8 cellular contexts compared by ENCODE assay signal in genomic region chr4:26288308-26288982, GRCh38. TPM values are rescaled to one million over a fixed set of nuclear protein-coding genes. Genes with fewer than 3 reads are reported as not detected.
DNase-seq lines count a peak whose midpoint lies in the region; ATAC-seq and TF ChIP-seq lines count a peak whose summit lies in the region.

No MANE protein-coding gene starts in this region.

- H3K9me3 Mint-ChIP-seq in activated CD4-positive, alpha-beta memory T cell treated with anti-CD3 and anti-CD28 coated beads for 36 hours = no peaks in the 10 kb centered on the region

- H3K27me3 Mint-ChIP-seq in activated CD4-positive, alpha-beta memory T cell treated with anti-CD3 and anti-CD28 coated beads for 36 hours = no peaks in the 10 kb centered on the region

- H3K36me3 ChIP-seq in lower lobe of right lung = no peaks in the 10 kb centered on the region

- no peaks in the 10 kb centered on the region for H3K9me3 ChIP-seq in lower lobe of right lung

- no peak overlapping the region for H3K4me3 Mint-ChIP-seq in activated CD4-positive, alpha-beta memory T cell treated with anti-CD3 and anti-CD28 coated beads for 36 hours

- H3K4me1 Mint-ChIP-seq in activated CD4-positive, alpha-beta memory T cell treated with anti-CD3 and anti-CD28 coated beads for 36 hours (ENCODE audit: low read depth) = peaks cover 25% of the 10 kb centered on the region

- no peaks in the 10 kb centered on the region for H3K27me3 ChIP-seq in lower lobe of right lung (ENCODE audit: low read depth)

- no peak overlapping the region for H3K4me3 ChIP-seq in lower lobe of right lung

- POLR2A ChIA-PET in activated CD4-positive, alpha-beta memory T cell treated with anti-CD3 and anti-CD28 coated beads for 36 hours (lab: Charles Lee) = interaction anchor here (1.0 to 1.4 kb wide), 2 partner anchors 30 to 32 kb away, joined by 3 to 4 read pairs; no protein-coding TSS in a partner anchor

- no peaks in the 10 kb centered on the region for H3K36me3 Mint-ChIP-seq in activated CD4-positive, alpha-beta memory T cell treated with anti-CD3 and anti-CD28 coated beads for 36 hours

- TF ChIP-seq CTCF in lower lobe of right lung (IDR thresholded peaks at IDR 0.05) = no peak

- DNase-seq in EL (peak; percentile 72), lower lobe of right lung (peak; percentile 58), T1000 (lab: John Stamatoyannopoulos, UW) (no peak), left colon (no peak), HUDEP-2 (lab: John Stamatoyannopoulos, UW; ENCODE audit: unreplicated experiment in 76 of 76) (no peak)
- peak; percentile 74 for DNase-seq in activated CD4-positive, alpha-beta memory T cell treated with anti-CD3 and anti-CD28 coated beads for 36 hours

- peak overlapping the region; percentile 66 for H3K27ac Mint-ChIP-seq in activated CD4-positive, alpha-beta memory T cell treated with anti-CD3 and anti-CD28 coated beads for 36 hours

- peak overlapping the region; percentile 70 for H3K27ac ChIP-seq in lower lobe of right lung

- peaks cover 15% of the 10 kb centered on the region for H3K4me1 ChIP-seq in lower lobe of right lung

- CTCF ChIA-PET in activated CD4-positive, alpha-beta memory T cell treated with anti-CD3 and anti-CD28 coated beads for 36 hours (lab: Charles Lee) = interaction anchor here (0.6 to 0.8 kb wide), 2 partner anchors 42 to 229 kb away, joined by 3 read pairs; no protein-coding TSS in a partner anchor

- intact Hi-C loops in activated CD4-positive, alpha-beta memory T cell treated with anti-CD3 and anti-CD28 coated beads for 36 hours (cut with micrococcal nuclease) = loop anchor here (1.0 to 5.0 kb wide), 5 partner anchors 24 to 214 kb away; no protein-coding TSS in a partner anchor
- intact Hi-C loops in lower lobe of right lung (cut with DNase I) = no loop called here
- intact Hi-C loops in left colon (cut with DNase I, micrococcal nuclease) = no loop called here

- ATAC-seq in GM19395 (IDR thresholded peaks at IDR 0.05; ENCODE audit: unreplicated experiment) (peak; percentile 91), HG03280 (IDR thresholded peaks at IDR 0.05; ENCODE audit: unreplicated experiment) (peak; percentile 76), lower lobe of right lung (peak; percentile 79 to 90), left colon (no peak)

RNA-seq across cellular contexts. Expression of gene RBPJ, which starts 32.4 kb away (rescaled TPM):
- total RNA-seq in activated CD4-positive, alpha-beta memory T cell treated with anti-CD3 and anti-CD28 coated beads for 36 hours = 100 to 1,000 TPM; 262 to 269 TPM
- total RNA-seq in lower lobe of right lung (118 TPM), left colon (10 to 100 TPM; 32.6 to 53.2 TPM)

Comparison
In these comparisons a context has a peak if more than half of its experiments do, and no peak if none do; other contexts are left out.
1. DNase-seq: peak in EL (single experiment), activated CD4-positive, alpha-beta memory T cell treated with anti-CD3 and anti-CD28 coated beads for 36 hours (single experiment) and lower lobe of right lung (single experiment); none in T1000 (single experiment), left colon (0 of 2) and HUDEP-2 (0 of 76).